In the genomic region with DNA sequence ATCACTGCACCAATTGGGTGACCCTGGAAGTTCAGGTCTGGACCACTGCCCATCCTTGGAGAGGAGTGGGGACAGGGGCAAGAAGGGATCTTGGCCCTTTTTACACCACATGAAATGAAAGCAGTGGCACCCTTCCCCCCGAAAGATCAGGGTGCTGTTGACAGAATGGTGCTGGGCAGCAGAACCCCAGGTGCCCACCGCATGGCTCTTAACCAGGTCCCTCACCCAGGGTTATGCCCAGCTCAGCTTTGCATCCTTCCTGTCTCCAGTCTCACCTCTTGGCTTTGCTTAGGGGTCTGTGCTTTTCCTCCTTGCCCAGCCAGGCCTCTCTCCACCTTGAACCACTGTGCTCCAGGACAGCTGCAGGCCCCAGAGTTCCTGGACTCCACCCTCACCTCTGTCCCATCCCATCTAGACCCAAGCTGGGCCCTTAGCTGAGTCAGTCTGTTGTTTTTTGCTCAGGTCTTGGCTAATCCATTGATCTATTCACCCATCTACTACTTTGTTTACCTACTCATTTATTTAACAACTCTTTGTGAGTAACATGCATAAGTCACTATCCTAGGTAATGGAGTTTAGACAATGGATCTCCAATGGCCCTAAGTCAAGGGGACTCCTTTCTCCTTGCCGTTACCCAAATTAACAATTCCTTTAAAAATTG, we compare ENCODE assay signal across 21 cellular contexts.
"Had no signal": no experiment of that assay in that cellular context is flagged by ENCODE, and none has a peak within 500 bp of the region (broad histone marks: within the 10 kb centered on the region; RNA-seq: fewer than 3 reads in every experiment).

No MANE protein-coding gene starts in this region.

- H3K4me1 Mint-ChIP-seq: memory B cell, mesothelial cell of epicardium, natural killer cell had no signal

- H3K9me3 ChIP-seq: colonic mucosa, ovary, thyroid gland had no signal

- H3K27ac Mint-ChIP-seq: memory B cell, mesothelial cell of epicardium, natural killer cell had no signal

- H3K36me3 ChIP-seq: colonic mucosa, heart left ventricle, left lung, lower lobe of right lung, ovary, right atrium auricular region, suprapubic skin, thyroid gland, upper lobe of left lung had no signal

- H3K27ac ChIP-seq: colonic mucosa, heart left ventricle, left lung, lower lobe of right lung, ovary, right atrium auricular region, suprapubic skin, thyroid gland, upper lobe of left lung, vagina had no signal

- H3K27me3 ChIP-seq: colonic mucosa, heart left ventricle, left lung, ovary, right atrium auricular region, suprapubic skin, thyroid gland, upper lobe of left lung, vagina had no signal

- ATAC-seq: heart left ventricle; left lung; lower lobe of right lung; natural killer cell; stimulated activated naive CD8-positive, alpha-beta T cell treated with anti-CD3 and anti-CD28 coated beads, Interleukin-15, Interleukin-2, amounts not matched to agents 100 U/mL and 50 U/mL, for 24 hours had no signal

- H3K36me3 Mint-ChIP-seq: mesothelial cell of epicardium had no signal

- H3K4me3 Mint-ChIP-seq: memory B cell, mesothelial cell of epicardium, natural killer cell, neural crest cell had no signal

- H3K4me1 ChIP-seq: colonic mucosa, heart left ventricle, left lung, lower lobe of right lung, right atrium auricular region, suprapubic skin, thyroid gland, upper lobe of left lung, vagina had no signal

- H3K4me3 ChIP-seq: colonic mucosa, heart left ventricle, left lung, lower lobe of right lung, ovary, right atrium auricular region, suprapubic skin, thyroid gland, upper lobe of left lung, vagina had no signal

- DNase-seq: colonic mucosa; effector CD4-positive, alpha-beta T cell; foreskin melanocyte; heart left ventricle; hypothalamus; left lung; lower lobe of right lung; natural killer cell; nucleus accumbens; ovary; small intestine; stimulated activated CD4-positive, alpha-beta T cell treated with anti-CD3 and anti-CD28 coated beads, Interleukin-2, amount 100 ng/mL, for 48 hours; stimulated activated naive CD8-positive, alpha-beta T cell treated with anti-CD3 and anti-CD28 coated beads, Interleukin-15, Interleukin-2, amounts not matched to agents 100 U/mL and 50 U/mL, for 24 hours; thyroid gland had no signal
